Comparison of ENCODE assay signal across 27 cellular contexts in the genomic region with DNA sequence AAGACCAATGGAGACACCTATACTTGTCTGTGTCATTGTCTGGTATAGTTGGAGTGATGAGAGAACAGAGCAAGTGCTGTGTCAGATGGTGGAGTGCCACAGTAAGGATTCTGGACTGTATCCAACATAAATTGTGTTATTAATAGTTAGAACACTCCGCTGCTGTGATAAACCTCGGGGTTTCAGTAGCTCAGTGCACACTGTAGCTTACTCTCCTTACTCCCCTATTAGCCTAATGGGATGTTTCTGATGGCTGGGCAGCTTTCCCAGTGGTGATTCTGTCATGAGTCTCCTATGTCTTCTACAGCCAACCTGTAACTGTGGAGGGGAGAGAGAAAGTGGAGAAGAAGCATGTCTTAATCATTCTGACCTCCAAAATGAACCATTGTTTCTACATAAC.
DNase-seq lines count a peak whose midpoint lies in the region; ATAC-seq, FAIRE-seq and TF ChIP-seq lines count a peak whose summit lies in the region.
"Had no signal": no experiment of that assay in that cellular context is flagged by ENCODE, and none has a peak within 500 bp of the region (broad histone marks: within the 10 kb centered on the region; RNA-seq: fewer than 3 reads in every experiment).

No MANE protein-coding gene starts in this region.

- intact Hi-C loops in Right ventricle myocardium inferior (cut with DNase I) (no loop called here), cardiac septum (cut with DNase I) (no loop called here), heart right ventricle (cut with DNase I) (no loop called here)

- H3K9ac ChIP-seq in astrocyte (ENCODE audit: low read length): no peak overlapping the region

- DNase-seq in Right ventricle myocardium inferior (ENCODE audit: missing footprints) (no peak), cardiac septum (ENCODE audit: low spot score) (no peak), astrocyte (ENCODE audit: low read depth) (peak; percentile 51), heart right ventricle (no peak), G401 (ENCODE audit: low spot score) (no peak)
- DNase-seq in activated CD4-positive, alpha-beta T cell treated with anti-CD3 and anti-CD28 coated beads, Interleukin-2, amount 50 U/mL, for 48 hours: no peak
- no peak for DNase-seq in activated CD4-positive, alpha-beta T cell treated with anti-CD3 and anti-CD28 coated beads for 1 hour
- DNase-seq: ACHN; activated CD4-positive, alpha-beta T cell treated with anti-CD3 and anti-CD28 coated beads for 36 hours; activated naive CD4-positive, alpha-beta T cell treated with anti-CD3 and anti-CD28 coated beads, Interleukin-2, amount 10 ng/mL, durations not matched to agents 7 days and 5 days; amygdala; C1 segment of cervical spinal cord; gastrocnemius medialis; kidney glomerular epithelial cell; mesenchymal stem cell; NCI-H1436 treated with DMSO at 0.1 percent for 48 hours; NCI-H446; nucleus accumbens; stimulated activated CD4-positive, alpha-beta T cell treated with anti-CD3 and anti-CD28 coated beads, Interleukin-12 subunit alpha, Interleukin-12 subunit beta, amount 100 ng/mL, for 4 hours; stimulated activated CD4-positive, alpha-beta T cell treated with anti-CD3 and anti-CD28 coated beads, Interleukin-4, amount 100 ng/mL, for 4 hours; stimulated activated naive CD8-positive, alpha-beta T cell treated with anti-CD3 and anti-CD28 coated beads, Interleukin-15, Interleukin-2, amounts not matched to agents 100 U/mL and 50 U/mL, for 24 hours; transverse colon had no signal

- no peaks in the 10 kb centered on the region for H3K4me1 ChIP-seq in astrocyte (ENCODE audit: insufficient read depth, low read length)
- peaks cover 0 to 10% (median 0%) of the 10 kb centered on the region in 9 donors for H3K4me1 ChIP-seq in heart right ventricle
- H3K4me1 ChIP-seq: gastrocnemius medialis, transverse colon had no signal

- no peaks in the 10 kb centered on the region for H3K4me1 Mint-ChIP-seq in astrocyte (ENCODE audit: low read depth, unreplicated experiment)
- H3K4me1 Mint-ChIP-seq: activated CD4-positive, alpha-beta T cell treated with anti-CD3 and anti-CD28 coated beads for 36 hours; activated naive CD4-positive, alpha-beta T cell treated with anti-CD3 and anti-CD28 coated beads, Interleukin-2, amount 10 ng/mL, durations not matched to agents 7 days and 5 days; central memory CD8-positive, alpha-beta T cell; IgD-negative memory B cell had no signal

- ATAC-seq in Right ventricle myocardium inferior (peak; percentile 91), heart right ventricle (peak; percentile 73 to 98 (median 92)), HG02870 (IDR thresholded peaks at IDR 0.05; ENCODE audit: unreplicated experiment) (no peak)
- ATAC-seq: activated CD4-positive, alpha-beta T cell treated with anti-CD3 and anti-CD28 coated beads for 36 hours; gastrocnemius medialis; stimulated activated naive CD8-positive, alpha-beta T cell treated with anti-CD3 and anti-CD28 coated beads, Interleukin-15, Interleukin-2, amounts not matched to agents 100 U/mL and 50 U/mL, for 24 hours had no signal

- H3K36me3 Mint-ChIP-seq in astrocyte (ENCODE audit: low read depth, unreplicated experiment): peaks cover 3% of the 10 kb centered on the region
- H3K36me3 Mint-ChIP-seq: activated naive CD4-positive, alpha-beta T cell treated with anti-CD3 and anti-CD28 coated beads, Interleukin-2, amount 10 ng/mL, durations not matched to agents 7 days and 5 days; IgD-negative memory B cell had no signal

- in situ Hi-C loops in G401 (cut with HindIII; ENCODE audit: low sequenced_read_pairs): no loop called here

- H3K36me3 ChIP-seq in astrocyte (ENCODE audit: insufficient read depth, low read length): no peaks in the 10 kb centered on the region
- H3K36me3 ChIP-seq in heart right ventricle: no peaks in the 10 kb centered on the region
- H3K36me3 ChIP-seq: gastrocnemius medialis, transverse colon had no signal

- WGBS in heart right ventricle, 2 donors: 24 to 27% methylated on average over 2 of the region's 2 CpGs

- H3K4me3 ChIP-seq in astrocyte (ENCODE audit: insufficient read depth, low read depth, low read length) (no peak overlapping the region), heart right ventricle (no peak overlapping the region)
- H3K4me3 ChIP-seq: gastrocnemius medialis, transverse colon had no signal

- no peaks in the 10 kb centered on the region for H3K79me2 ChIP-seq in astrocyte (ENCODE audit: insufficient read depth, low read length)

- H3K27ac ChIP-seq in astrocyte (ENCODE audit: low read depth, low read length) (no peak overlapping the region), heart right ventricle (no peak overlapping the region)
- H3K27ac ChIP-seq: gastrocnemius medialis, transverse colon had no signal

- H3K9me3 Mint-ChIP-seq in astrocyte (ENCODE audit: unreplicated experiment): no peaks in the 10 kb centered on the region
- H3K9me3 Mint-ChIP-seq: activated naive CD4-positive, alpha-beta T cell treated with anti-CD3 and anti-CD28 coated beads, Interleukin-2, amount 10 ng/mL, durations not matched to agents 7 days and 5 days; central memory CD8-positive, alpha-beta T cell had no signal

- H3K27me3 Mint-ChIP-seq in astrocyte (ENCODE audit: low read depth, unreplicated experiment): no peaks in the 10 kb centered on the region
- H3K27me3 Mint-ChIP-seq: activated CD4-positive, alpha-beta T cell treated with anti-CD3 and anti-CD28 coated beads for 36 hours had no signal

- FAIRE-seq in astrocyte (lab: Jason Lieb, UNC): no peak
- FAIRE-seq: D721Med, H1 had no signal

- no peak overlapping the region for H3K4me3 Mint-ChIP-seq in astrocyte (ENCODE audit: unreplicated experiment)
- H3K4me3 Mint-ChIP-seq: activated CD4-positive, alpha-beta T cell treated with anti-CD3 and anti-CD28 coated beads for 36 hours; activated naive CD4-positive, alpha-beta T cell treated with anti-CD3 and anti-CD28 coated beads, Interleukin-2, amount 10 ng/mL, durations not matched to agents 7 days and 5 days; central memory CD8-positive, alpha-beta T cell; IgD-negative memory B cell had no signal

- TF ChIP-seq CTCF in astrocyte (IDR thresholded peaks at IDR 0.05; ENCODE audit: insufficient read depth, low read depth, low read length): no peak
- TF ChIP-seq CTCF in heart right ventricle (IDR thresholded peaks at IDR 0.05): no peak

- no peak overlapping the region for H3K4me2 ChIP-seq in astrocyte (ENCODE audit: low read length)

- H3K27ac Mint-ChIP-seq in astrocyte (ENCODE audit: unreplicated experiment): no peak overlapping the region
- H3K27ac Mint-ChIP-seq: activated CD4-positive, alpha-beta T cell treated with anti-CD3 and anti-CD28 coated beads for 36 hours; activated naive CD4-positive, alpha-beta T cell treated with anti-CD3 and anti-CD28 coated beads, Interleukin-2, amount 10 ng/mL, durations not matched to agents 7 days and 5 days had no signal

- H3K27me3 ChIP-seq in astrocyte (ENCODE audit: insufficient read depth, low read length) (peaks cover 2% of the 10 kb centered on the region), heart right ventricle (no peaks in the 10 kb centered on the region)
- H3K27me3 ChIP-seq: gastrocnemius medialis, transverse colon had no signal

- no peaks in the 10 kb centered on the region for H4K20me1 ChIP-seq in astrocyte (ENCODE audit: insufficient read depth, low read length)

- H3K9me3 ChIP-seq in astrocyte (ENCODE audit: insufficient read depth, low read depth, low read length) (peaks cover 3% of the 10 kb centered on the region), heart right ventricle (peaks cover 0 to 21% (median 0%) of the 10 kb centered on the region in 11 donors)
- H3K9me3 ChIP-seq: gastrocnemius medialis, transverse colon had no signal

- H2AFZ ChIP-seq in astrocyte (ENCODE audit: low read depth, low read length): no peak overlapping the region
